In the genomic region with DNA sequence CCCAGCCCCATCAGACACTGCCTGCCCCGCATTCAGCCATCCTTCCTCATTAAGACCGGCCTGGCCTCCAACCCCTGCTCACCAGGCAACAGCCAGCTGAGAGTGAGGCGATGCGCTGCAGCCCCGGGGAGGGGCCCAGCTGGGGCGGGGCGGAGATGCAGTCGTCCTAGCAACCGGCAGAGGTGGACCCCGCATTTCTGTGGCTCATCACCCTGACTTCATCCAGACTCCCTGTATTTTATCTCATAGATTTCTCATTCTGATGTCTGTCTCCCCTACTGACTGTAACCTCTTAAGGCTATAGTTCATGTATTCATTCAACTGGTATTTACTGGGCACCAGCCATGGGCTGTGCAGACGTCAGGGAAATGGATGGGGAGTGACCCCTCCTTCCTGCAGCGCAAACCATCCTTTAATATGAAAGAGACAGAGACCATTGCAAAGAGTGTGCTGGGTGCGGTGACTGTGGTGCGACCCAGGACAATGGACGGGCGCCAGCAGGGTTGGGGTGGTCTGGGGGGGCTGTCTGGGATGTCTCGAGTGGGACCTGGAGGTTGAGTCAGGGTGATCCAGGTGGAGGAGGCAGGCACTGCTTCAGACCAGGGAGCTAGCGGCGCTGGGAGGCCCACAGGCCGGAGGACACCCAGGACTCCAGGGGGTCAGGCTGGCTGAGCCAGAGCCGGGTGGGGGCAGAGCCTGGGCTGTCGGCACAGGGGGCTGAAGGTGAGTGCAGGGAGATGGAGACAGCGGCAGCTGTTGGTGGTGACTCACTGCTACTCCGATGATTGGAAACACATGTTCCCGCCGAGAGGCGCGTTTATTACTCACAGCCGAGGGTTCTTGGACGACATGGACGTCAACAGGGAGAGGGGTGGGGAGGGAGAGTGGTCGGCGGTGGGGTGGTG, we compare ENCODE assay signal across 9 cellular contexts. TPM values are rescaled to one million over a fixed set of nuclear protein-coding genes. Genes with fewer than 3 reads are reported as not detected.
DNase-seq lines count a peak whose midpoint lies in the region; ATAC-seq and TF ChIP-seq lines count a peak whose summit lies in the region.
"Had no signal": no experiment of that assay in that cellular context is flagged by ENCODE, and none has a peak within 500 bp of the region (broad histone marks: within the 10 kb centered on the region; RNA-seq: fewer than 3 reads in every experiment).

No MANE protein-coding gene starts in this region.

- TF ChIP-seq EP300 in stomach (IDR thresholded peaks at IDR 0.05): no peak

- H3K27me3 ChIP-seq in right atrium auricular region (no peaks in the 10 kb centered on the region), stomach (no peaks in the 10 kb centered on the region)

- H3K4me1 ChIP-seq in right atrium auricular region: peaks cover 0 to 44% of the 10 kb centered on the region in 2 donors
- peaks cover 19 to 34% (median 28%) of the 10 kb centered on the region in 4 donors for H3K4me1 ChIP-seq in stomach

- no peak for ATAC-seq in activated CD4-positive, CD25-positive, alpha-beta regulatory T cell treated with anti-CD3 and anti-CD28 coated beads, Interleukin-2, amount 50 U/mL, for 24 hours

- WGBS in stomach, 5 donors: 66 to 79% (median 72%) methylated on average over 32 to 33 of the region's 33 CpGs

- peak; percentile 98 for DNase-seq in HCEC 1CT
- peak; percentile 94 for DNase-seq in right atrium auricular region (ENCODE audit: low spot score)
- DNase-seq in stomach: peak; percentile 41
- no peak for DNase-seq in SW 1271 (lab: John Stamatoyannopoulos, UW)
- no peak for DNase-seq in pons (ENCODE audit: low spot score)
- DNase-seq in NCI-H1436 (lab: John Stamatoyannopoulos, UW): no peak
- DNase-seq: NCI-H1092 had no signal

- H3K27ac ChIP-seq in right atrium auricular region (peak overlapping the region; percentile 82 to 91), stomach (peak overlapping the region; percentile 83 to 95 (median 89))

- intact Hi-C loops in stomach (cut with DNase I; ENCODE audit: low total_unique reads): no loop called here

- TF ChIP-seq CTCF in WI38 (IDR thresholded peaks at IDR 0.05; ENCODE audit: low read depth, low read length) (no peak), right atrium auricular region (IDR thresholded peaks at IDR 0.05) (no peak), stomach (IDR thresholded peaks at IDR 0.05) (no peak)

- H3K9me3 ChIP-seq in right atrium auricular region: no peaks in the 10 kb centered on the region
- no peaks in the 10 kb centered on the region for H3K9me3 ChIP-seq in stomach

- peak overlapping the region; percentile 29; the same call in 1 of the 2 replicates for H3K4me3 ChIP-seq in WI38 (ENCODE audit: low read depth, low read length)
- no peak overlapping the region for H3K4me3 ChIP-seq in right atrium auricular region
- H3K4me3 ChIP-seq in stomach: no peak overlapping the region

- H3K36me3 ChIP-seq in right atrium auricular region (no peaks in the 10 kb centered on the region), stomach (no peaks in the 10 kb centered on the region)

- no peak for TF ChIP-seq POLR2A in stomach (IDR thresholded peaks at IDR 0.05)

RNA-seq across cellular contexts. Expression of a gene that starts 10.5 kb away (rescaled TPM):
- 100 to 1,000 TPM in 1 of 2 donors, 10 to 100 TPM in 1; 99.1 to 158 TPM for total RNA-seq in right atrium auricular region
- 10 to 100 TPM; 37.4 to 100.0 (median 66.1) TPM for total RNA-seq in stomach
- polyA plus RNA-seq in stomach: 10 to 100 TPM; 20.9 to 34.4 (median 29.4) TPM

RNA-seq across cellular contexts. Expression of a gene that starts 32.7 kb away (rescaled TPM):
- 1 to 10 TPM in 1 of 2 donors, under 1 TPM in 1; 0.83 to 1.1 TPM for total RNA-seq in right atrium auricular region
- 10 to 100 TPM in 2 of 5 donors, 1 to 10 TPM in 3; 4.2 to 23.9 (median 7.1) TPM for total RNA-seq in stomach
- under 1 TPM in 2 of 3 donors, not detected in 1; 0.31 to 0.40 TPM for polyA plus RNA-seq in stomach

RNA-seq across cellular contexts. Expression of a gene that starts 44.1 kb away (rescaled TPM):
- 100 to 1,000 TPM; 488 to 733 TPM for total RNA-seq in right atrium auricular region
- total RNA-seq in stomach: 100 to 1,000 TPM in 4 of 5 donors, 10 to 100 TPM in 1; 94.5 to 625 (median 434) TPM
- polyA plus RNA-seq in stomach: 100 to 1,000 TPM in 2 of 3 donors, 10 to 100 TPM in 1; 63.4 to 212 (median 172) TPM

Comparison
In these comparisons a context has a peak if more than half of its experiments do, and no peak if none do; other contexts are left out.
1. DNase-seq: peak in HCEC 1CT (single experiment), right atrium auricular region (single experiment) and stomach (single experiment); none in SW 1271 (0 of 2), pons (single experiment) and NCI-H1436 (single experiment).